Comparison of ENCODE assay signal across 24 cellular contexts in the genomic region with DNA sequence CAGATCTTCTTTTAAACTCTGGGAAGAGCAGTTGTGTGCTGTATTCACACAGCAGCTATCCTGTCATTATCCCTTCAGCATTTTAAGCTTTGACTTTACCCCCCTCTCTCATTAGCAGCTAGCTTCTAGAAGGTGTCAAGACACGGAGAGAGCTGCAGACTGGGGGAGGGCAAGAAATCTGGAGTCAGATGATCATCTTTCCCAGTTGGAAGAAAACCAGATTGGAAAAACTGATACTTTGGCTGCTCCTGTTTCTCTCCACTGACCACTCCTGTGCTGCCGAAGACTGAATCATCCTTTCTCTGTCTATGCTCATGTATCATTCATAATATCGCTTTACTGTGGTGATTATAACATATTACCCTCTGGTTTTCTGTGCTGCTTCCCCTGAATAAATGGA.
"Had no signal": no experiment of that assay in that cellular context is flagged by ENCODE, and none has a peak within 500 bp of the region (broad histone marks: within the 10 kb centered on the region; RNA-seq: fewer than 3 reads in every experiment).

No MANE protein-coding gene starts in this region.

- DNase-seq: naive thymus-derived CD4-positive, alpha-beta T cell; natural killer cell; occipital lobe; ovary; posterior cingulate gyrus; psoas muscle; right cardiac atrium; right lobe of liver; sigmoid colon; small intestine; stimulated activated CD4-positive, alpha-beta T cell treated with anti-CD3 and anti-CD28 coated beads, Interleukin-15, amount 100 ng/mL, for 24 hours; stimulated activated CD4-positive, alpha-beta T cell treated with anti-CD3 and anti-CD28 coated beads, Interleukin-2, amount 100 ng/mL, for 24 hours; stimulated activated CD4-positive, alpha-beta T cell treated with anti-CD3 and anti-CD28 coated beads, Interleukin-2, amount 100 ng/mL, for 48 hours; stimulated activated CD4-positive, alpha-beta T cell treated with anti-CD3 and anti-CD28 coated beads, Interleukin-4, amount 100 ng/mL, for 24 hours; stimulated activated naive B cell treated with anti-CD40 and anti-IgM and Interleukin-4, amounts not matched to agents 10 μg/mL and 1 μg/mL and 100 μg/mL, for 72 hours; stimulated activated naive CD4-positive, alpha-beta T cell treated with Interleukin-2 at 50 U/mL for 16 hours; stomach; thyroid gland; upper lobe of right lung; uterus had no signal

- H3K9me3 ChIP-seq: ovary, psoas muscle, right lobe of liver, sigmoid colon, stomach, thoracic aorta, thyroid gland, tibial nerve, upper lobe of right lung, uterus had no signal

- H3K27me3 ChIP-seq: neural progenitor cell, ovary, right lobe of liver, sigmoid colon, stomach, thyroid gland, tibial nerve, upper lobe of right lung, uterus had no signal

- H3K4me2 ChIP-seq: neural progenitor cell had no signal

- H3K27ac ChIP-seq: neural progenitor cell, ovary, parathyroid adenoma, psoas muscle, right lobe of liver, sigmoid colon, stomach, thoracic aorta, thyroid gland, tibial nerve, upper lobe of right lung, uterus had no signal

- H3K36me3 ChIP-seq: neural progenitor cell, ovary, right lobe of liver, sigmoid colon, stomach, thoracic aorta, thyroid gland, tibial nerve, upper lobe of right lung, uterus had no signal

- H3K4me1 ChIP-seq: neural progenitor cell, parathyroid adenoma, psoas muscle, right lobe of liver, sigmoid colon, stomach, thyroid gland, tibial nerve, upper lobe of right lung, uterus had no signal

- H3K9ac ChIP-seq: neural progenitor cell, parathyroid adenoma had no signal

- H3K79me2 ChIP-seq: parathyroid adenoma had no signal

- H2AFZ ChIP-seq: neural progenitor cell, parathyroid adenoma had no signal

- H3K4me3 ChIP-seq: neural progenitor cell, ovary, psoas muscle, right lobe of liver, sigmoid colon, stomach, thoracic aorta, thyroid gland, tibial nerve, upper lobe of right lung, uterus had no signal
